10 cellular contexts compared by ENCODE assay signal in genomic region chr2:112636605-112637288, GRCh38. TPM values are rescaled to one million over a fixed set of nuclear protein-coding genes. Genes with fewer than 3 reads are reported as not detected.
DNase-seq lines count a peak whose midpoint lies in the region; ATAC-seq lines count a peak whose summit lies in the region.
"Had no signal": no experiment of that assay in that cellular context is flagged by ENCODE, and none has a peak within 500 bp of the region (broad histone marks: within the 10 kb centered on the region; RNA-seq: fewer than 3 reads in every experiment).

No MANE protein-coding gene starts in this region.

- H3K9me3 Mint-ChIP-seq in immature natural killer cell: no peaks in the 10 kb centered on the region
- H3K9me3 Mint-ChIP-seq: endodermal cell had no signal

- H3K27ac Mint-ChIP-seq in immature natural killer cell: peak overlapping the region; percentile 70 to 100 (median 89)
- H3K27ac Mint-ChIP-seq: endodermal cell had no signal

- DNase-seq in immature natural killer cell: no peak
- DNase-seq in NCI-H510A (lab: John Stamatoyannopoulos, UW): no peak
- no peak for DNase-seq in dedifferentiated amniotic fluid mesenchymal stem cell (ENCODE audit: extremely low spot score)
- no peak for DNase-seq in islet precursor cell
- DNase-seq in DMS 273 treated with DMSO at 0.1 percent for 48 hours (lab: John Stamatoyannopoulos, UW): no peak
- DNase-seq: endodermal cell, NCI-H1092 had no signal

- peaks cover 78 to 84% of the 10 kb centered on the region in 2 donors for H3K4me1 Mint-ChIP-seq in immature natural killer cell

- peak overlapping the region in 4 of 5 donors; percentile 7 to 55 (median 40) for H3K4me3 Mint-ChIP-seq in immature natural killer cell
- H3K4me3 Mint-ChIP-seq: endodermal cell had no signal

- ATAC-seq in GM18858 (IDR thresholded peaks at IDR 0.05; ENCODE audit: unreplicated experiment): peak; percentile 86
- peak; percentile 92 for ATAC-seq in GM21576 (IDR thresholded peaks at IDR 0.05; ENCODE audit: unreplicated experiment)
- ATAC-seq in HG03558 (IDR thresholded peaks at IDR 0.05; ENCODE audit: extremely low read depth, unreplicated experiment): peak; percentile 70

- H3K27me3 Mint-ChIP-seq in immature natural killer cell (ENCODE audit: low read depth in 3 of 3): peaks cover under 1 to 8% (median 6%) of the 10 kb centered on the region in 3 donors

- peaks cover 0 to 13% (median 4%) of the 10 kb centered on the region in 3 donors for H3K36me3 Mint-ChIP-seq in immature natural killer cell

RNA-seq across cellular contexts. Expression of gene SLC20A1, which starts 9.0 kb away (rescaled TPM):
- polyA plus RNA-seq in immature natural killer cell: 10 to 100 TPM; 34.4 to 77.5 (median 73.1) TPM

RNA-seq across cellular contexts. Expression of gene CHCHD5, which starts 52.3 kb away (rescaled TPM):
- polyA plus RNA-seq in immature natural killer cell: 100 to 1,000 TPM in 1 of 3 donors, 10 to 100 TPM in 2; 65.1 to 109 (median 81.0) TPM
